Comparison of ENCODE assay signal across 18 cellular contexts in genomic region chr12:102896067-102896466, GRCh38. TPM values are rescaled to one million over a fixed set of nuclear protein-coding genes. Genes with fewer than 3 reads are reported as not detected.
DNase-seq lines count a peak whose midpoint lies in the region; ATAC-seq, FAIRE-seq and TF ChIP-seq lines count a peak whose summit lies in the region.
"Had no signal": no experiment of that assay in that cellular context is flagged by ENCODE, and none has a peak within 500 bp of the region (broad histone marks: within the 10 kb centered on the region; RNA-seq: fewer than 3 reads in every experiment).

No MANE protein-coding gene starts in this region.

- H3K4me3 ChIP-seq in HepG2 (replicated peaks in 1 of 3; ENCODE audit: insufficient read depth in 1 of 3, low read depth in 2 of 3, low read length in 3 of 3) (no peak overlapping the region), stomach (no peak overlapping the region)
- H3K4me3 ChIP-seq: BLaER1 treated with 17β-estradiol and CSF1 and Interleukin-3, amounts not matched to agents 10 nM and 100 nM; Peyer's patch had no signal

- H3K36me3 ChIP-seq in HepG2 (replicated peaks in 1 of 2; ENCODE audit: control insufficient read depth in 1 of 2, insufficient read depth in 2 of 2, low read length in 2 of 2) = peaks cover 22 to 38% of the 10 kb centered on the region in 2 experiments
- H3K36me3 ChIP-seq in stomach = no peaks in the 10 kb centered on the region
- H3K36me3 ChIP-seq: BLaER1 treated with 17β-estradiol and CSF1 and Interleukin-3, amounts not matched to agents 10 nM and 100 nM; Peyer's patch had no signal

- in situ Hi-C loops in SK-MEL-5 (cut with HindIII; ENCODE audit: low pct_unique_long_range_greater_than_20kb, low sequenced_read_pairs) (no loop called here), HepG2 (cut with HindIII; ENCODE audit: extremely low pct_ligation_motif_present, low pct_unique_long_range_greater_than_20kb) (no loop called here)

- H2AFZ ChIP-seq in HepG2 (ENCODE audit: low read length) = no peak overlapping the region

- DNase-seq in DMS53 (lab: John Stamatoyannopoulos, UW) (peak; percentile 56), DMS53 treated with DMSO at 0.1 percent for 48 hours (lab: John Stamatoyannopoulos, UW; ENCODE audit: unreplicated experiment) (no peak), HuH-7 (ENCODE audit: low spot score) (peak; percentile 45), SK-MEL-5 (ENCODE audit: low read depth, low spot score) (peak; percentile 64), HepG2 (ENCODE audit: low spot score) (no peak), stomach (no peak), NCI-H446 (lab: John Stamatoyannopoulos, UW) (no peak)
- DNase-seq in activated effector memory CD4-positive, alpha-beta T cell treated with Interleukin-2 at 50 U/mL for 16 hours = no peak
- DNase-seq: HFFc6, Kasumi-1, NCI-H2081, NCI-H226, NCI-H526 treated with DMSO at 0.1 percent for 48 hours, Peyer's patch, Right ventricle myocardium superior, T-helper 17 cell had no signal

- TF ChIP-seq EP300 in HepG2 (IDR thresholded peaks at IDR 0.05; ENCODE audit: low read depth in 2 of 2, low read length in 2 of 2) (no peak), HepG2 (CRISPR knock-in tag; IDR thresholded peaks at IDR 0.05; ENCODE audit: borderline replicate concordance) (no peak), stomach (IDR thresholded peaks at IDR 0.05) (no peak)

- no peak for ATAC-seq in HepG2
- ATAC-seq: T-helper 17 cell had no signal

- peaks cover 42% of the 10 kb centered on the region for H3K79me2 ChIP-seq in HepG2 (ENCODE audit: insufficient read depth, low read length)

- no peak for TF ChIP-seq RAD21 in HepG2 (CRISPR knock-in tag; IDR thresholded peaks at IDR 0.05)

- BruUV-seq in HepG2 (replicated peaks; lab: Mats Ljungman, UMichigan) = no TSS peak

- H3K4me1 ChIP-seq in HepG2 (ENCODE audit: insufficient read depth, low read length) (peaks cover 63% of the 10 kb centered on the region), stomach (no peaks in the 10 kb centered on the region)
- H3K4me1 ChIP-seq: Peyer's patch had no signal

- CTCF ChIA-PET in HepG2 (lab: Yijun Ruan, JAX; ENCODE audit: low intra/inter-chr PET ratio, low total read pairs) = no interaction called here

- POLR2A ChIA-PET in HepG2 (lab: Yijun Ruan, JAX) = no interaction called here

- H3K9ac ChIP-seq in HepG2 (ENCODE audit: insufficient read depth, low read depth, low read length) = no peak overlapping the region
- H3K9ac ChIP-seq: BLaER1 treated with 17β-estradiol and CSF1 and Interleukin-3, amounts not matched to agents 10 nM and 100 nM had no signal

- H3K27ac ChIP-seq in HepG2 (ENCODE audit: extremely low read length, insufficient read depth, low read length) (peak overlapping the region; percentile 44), stomach (no peak overlapping the region)
- H3K27ac ChIP-seq: 22Rv1; BLaER1 treated with 17β-estradiol and CSF1 and Interleukin-3, amounts not matched to agents 10 nM and 100 nM; Peyer's patch had no signal

- no peak for FAIRE-seq in HepG2 (lab: Jason Lieb, UNC)

- intact Hi-C loops in HepG2 (cut with micrococcal nuclease; ENCODE audit: unreplicated experiment) = no loop called here
- intact Hi-C loops in stomach (cut with DNase I; ENCODE audit: low total_unique reads) = no loop called here

- no peak overlapping the region for H3K4me2 ChIP-seq in HepG2 (ENCODE audit: low read depth, low read length)
- H3K4me2 ChIP-seq: BLaER1 treated with 17β-estradiol and CSF1 and Interleukin-3, amounts not matched to agents 10 nM and 100 nM had no signal

- TF ChIP-seq CTCF in HepG2 (CRISPR knock-in tag; IDR thresholded peaks at IDR 0.05) = peak; percentile 31
- TF ChIP-seq CTCF in stomach (IDR thresholded peaks at IDR 0.05) = no peak

- H4K20me1 ChIP-seq in HepG2 (ENCODE audit: insufficient read depth, low read length) = no peaks in the 10 kb centered on the region
- H4K20me1 ChIP-seq: BLaER1 treated with 17β-estradiol and CSF1 and Interleukin-3, amounts not matched to agents 10 nM and 100 nM had no signal

- 86% methylated on average over 1 of the region's 1 CpG for WGBS in HepG2 (ENCODE audit: low lambda C conversion rate)
- WGBS in stomach, 5 donors = 75 to 95% (median 85%) methylated on average over 1 of the region's 1 CpG

- H3K27me3 ChIP-seq in HepG2 (ENCODE audit: control insufficient read depth in 1 of 2, insufficient read depth in 2 of 2, low read length in 2 of 2) (no peaks in the 10 kb centered on the region), stomach (no peaks in the 10 kb centered on the region)
- H3K27me3 ChIP-seq: BLaER1 treated with 17β-estradiol and CSF1 and Interleukin-3, amounts not matched to agents 10 nM and 100 nM; Peyer's patch had no signal

- TF ChIP-seq POLR2A in HepG2 (IDR thresholded peaks at IDR 0.05; ENCODE audit: insufficient read depth in 1 of 2, low read depth in 2 of 2, low read length in 2 of 2) (no peak), stomach (IDR thresholded peaks at IDR 0.05) (no peak)

- no peaks in the 10 kb centered on the region for H3K9me3 ChIP-seq in HepG2 (ENCODE audit: low read length)
- no peaks in the 10 kb centered on the region for H3K9me3 ChIP-seq in stomach
- H3K9me3 ChIP-seq: BLaER1 treated with 17β-estradiol and CSF1 and Interleukin-3, amounts not matched to agents 10 nM and 100 nM; Peyer's patch had no signal

TF ChIP-seq in HepG2, 621 proteins besides CTCF, POLR2A, EP300 and RAD21:
- TF ChIP-seq STAG1 (CRISPR knock-in tag; IDR thresholded peaks at IDR 0.05) (peak; percentile 33; the same call in 1 of the 2 replicates), ARNT (IDR thresholded peaks at IDR 0.05) (no peak), MYNN (CRISPR knock-in tag; IDR thresholded peaks at IDR 0.05; ENCODE audit: low read depth) (no peak), SMC3 (IDR thresholded peaks at IDR 0.05; ENCODE audit: low read length) (peak; percentile 38; the same call in 1 of the 2 replicates), HINFP (CRISPR knock-in tag; IDR thresholded peaks at IDR 0.05; ENCODE audit: low read depth) (no peak)

RNA-seq across cellular contexts. Expression of gene PAH, which starts 21.0 kb away (rescaled TPM):
- total RNA-seq in SK-MEL-5 (2014; rRNA removed; shearing (Covaris generic)) = 0.58 TPM in 1 of 2 replicates, not detected in the other
- polyA plus RNA-seq in SK-MEL-5 (2015; cell fraction: cytosol; rRNA removed) = 0.32 and 1.5 TPM in 2 replicates
- polyA plus RNA-seq in SK-MEL-5 (2015; cell fraction: nucleus; rRNA removed) = 2.4 and 8.8 TPM in 2 replicates
- total RNA-seq in HepG2 (2016; rRNA removed; fragmentation: Illumina TruSeq; extraction: Trizol) = 451 and 537 TPM in 2 replicates
- 45.5 and 48.1 TPM in 2 replicates for total RNA-seq in HepG2 (2016; cell fraction: cytosol; rRNA removed; fragmentation: Illumina TruSeq; extraction: Trizol; ENCODE audit: low read depth)
- 427 and 542 TPM in 2 replicates for total RNA-seq in HepG2 (2016; cell fraction: insoluble cytoplasmic fraction; rRNA removed; fragmentation: Illumina TruSeq; extraction: Trizol)
- 112 and 115 TPM in 2 replicates for total RNA-seq in HepG2 (2016; cell fraction: membrane; rRNA removed; fragmentation: Illumina TruSeq; extraction: Trizol)
- total RNA-seq in HepG2 (2016; cell fraction: nucleus; rRNA removed; fragmentation: Illumina TruSeq; extraction: Trizol) = 530 and 572 TPM in 2 replicates
- polyA plus RNA-seq in HepG2 (2011; rRNA removed) = 163 and 192 TPM in 2 replicates
- 79.5 and 104 TPM in 2 replicates for polyA plus RNA-seq in HepG2 (2011; cell fraction: cytosol; rRNA removed)
- polyA plus RNA-seq in HepG2 (2011; cell fraction: nucleus; rRNA removed) = 720 and 747 TPM in 2 replicates
- 261 and 346 TPM in 2 replicates for polyA plus RNA-seq in HepG2 (2012)
- 29.3 and 34.8 TPM in 2 replicates for polyA plus RNA-seq in HepG2 (2016; cell fraction: cytosol; fragmentation: Illumina TruSeq; extraction: Trizol; ENCODE audit: low read depth)
- polyA plus RNA-seq in HepG2 (2016; cell fraction: insoluble cytoplasmic fraction; fragmentation: Illumina TruSeq; extraction: Trizol; ENCODE audit: low read depth) = 690 and 696 TPM in 2 replicates
- polyA plus RNA-seq in HepG2 (2016; cell fraction: membrane; fragmentation: Illumina TruSeq; extraction: Trizol; ENCODE audit: low read depth) = 72.7 and 81.5 TPM in 2 replicates
- polyA plus RNA-seq in HepG2 (2016; cell fraction: nucleus; fragmentation: Illumina TruSeq; extraction: Trizol; ENCODE audit: insufficient read depth, low read depth) = 819 and 859 TPM in 2 replicates
- polyA minus RNA-seq in HepG2 (2011; rRNA and poly(A)+ RNA removed; ENCODE audit: low replicate concordance) = 92.0 TPM in 1 of 2 replicates, not detected in the other
- polyA minus RNA-seq in HepG2 (2011; cell fraction: cytosol; rRNA and poly(A)+ RNA removed) = 67.0 and 67.1 TPM in 2 replicates
- polyA minus RNA-seq in HepG2 (2011; cell fraction: nucleus; rRNA and poly(A)+ RNA removed) = 280 and 289 TPM in 2 replicates
- total RNA-seq in stomach = 1 to 10 TPM in 1 of 5 donors, not detected in 4; 1.1 TPM
- under 1 TPM in 1 of 3 donors, not detected in 2; 0.08 TPM for polyA plus RNA-seq in stomach
- total RNA-seq: HFFc6, Peyer's patch had no signal

Comparison
In these comparisons a context has a peak if more than half of its experiments do, and no peak if none do; other contexts are left out.
1. DNase-seq: peak in DMS53 (single experiment), HuH-7 (single experiment) and SK-MEL-5 (single experiment); none in DMS53 treated with DMSO at 0.1 percent for 48 hours (single experiment), HepG2 (single experiment), stomach (single experiment), NCI-H446 (0 of 2) and activated effector memory CD4-positive, alpha-beta T cell treated with Interleukin-2 at 50 U/mL for 16 hours (single experiment).
2. RNA of gene PAH, which starts 21.0 kb away (total RNA-seq): 45.5 to 572 TPM in HepG2; 0.58 TPM in SK-MEL-5 and 1.1 TPM in stomach; every median in the first group is over 10 times any median in the second.